ENCODE assay signal across 21 cellular contexts in genomic region chr3:88810455-88810854, GRCh38.
DNase-seq lines count a peak whose midpoint lies in the region; ATAC-seq, FAIRE-seq and TF ChIP-seq lines count a peak whose summit lies in the region.
"Had no signal": no experiment of that assay in that cellular context is flagged by ENCODE, and none has a peak within 500 bp of the region (broad histone marks: within the 10 kb centered on the region; RNA-seq: fewer than 3 reads in every experiment).

No MANE protein-coding gene starts in this region.

- H2AFZ ChIP-seq in astrocyte (ENCODE audit: low read depth, low read length) = peak overlapping the region; percentile 4

- no peaks in the 10 kb centered on the region for H3K36me3 Mint-ChIP-seq in astrocyte (ENCODE audit: low read depth, unreplicated experiment)

- H3K9ac ChIP-seq in astrocyte (ENCODE audit: low read length) = no peak overlapping the region
- H3K9ac ChIP-seq: SK-N-SH had no signal

- H3K27ac ChIP-seq in astrocyte (ENCODE audit: low read depth, low read length) = peak overlapping the region; percentile 30
- H3K27ac ChIP-seq: coronary artery, HL-60 had no signal

- no peaks in the 10 kb centered on the region for H3K36me3 ChIP-seq in astrocyte (ENCODE audit: insufficient read depth, low read length)

- no peaks in the 10 kb centered on the region for H3K9me3 Mint-ChIP-seq in astrocyte (ENCODE audit: unreplicated experiment)

- H3K4me2 ChIP-seq in astrocyte (ENCODE audit: low read length) = peak overlapping the region; percentile 31
- H3K4me2 ChIP-seq: SK-N-SH had no signal

- no peaks in the 10 kb centered on the region for H4K20me1 ChIP-seq in astrocyte (ENCODE audit: insufficient read depth, low read length)

- no peak for FAIRE-seq in astrocyte (lab: Jason Lieb, UNC)
- FAIRE-seq: GM19239, TTC549 had no signal

- H3K4me3 ChIP-seq in astrocyte (ENCODE audit: insufficient read depth, low read depth, low read length) = no peak overlapping the region
- H3K4me3 ChIP-seq in fibroblast of the aortic adventitia (ENCODE audit: low read depth, low read length) = no peak overlapping the region
- H3K4me3 ChIP-seq: coronary artery had no signal

- H3K79me2 ChIP-seq in astrocyte (ENCODE audit: insufficient read depth, low read length) = no peaks in the 10 kb centered on the region

- H3K4me1 Mint-ChIP-seq in astrocyte (ENCODE audit: low read depth, unreplicated experiment) = peaks cover 40% of the 10 kb centered on the region
- H3K4me1 Mint-ChIP-seq: B cell had no signal

- H3K4me1 ChIP-seq in astrocyte (ENCODE audit: insufficient read depth, low read length) = peaks cover 12% of the 10 kb centered on the region

- H3K27me3 Mint-ChIP-seq in astrocyte (ENCODE audit: low read depth, unreplicated experiment) = no peaks in the 10 kb centered on the region
- H3K27me3 Mint-ChIP-seq: B cell had no signal

- no peak overlapping the region for H3K4me3 Mint-ChIP-seq in astrocyte (ENCODE audit: unreplicated experiment)
- H3K4me3 Mint-ChIP-seq: B cell had no signal

- H3K9me3 ChIP-seq in astrocyte (ENCODE audit: insufficient read depth, low read depth, low read length) = no peaks in the 10 kb centered on the region
- H3K9me3 ChIP-seq: SK-N-SH had no signal

- H3K27me3 ChIP-seq in astrocyte (ENCODE audit: insufficient read depth, low read length) = no peaks in the 10 kb centered on the region

- H3K27ac Mint-ChIP-seq in astrocyte (ENCODE audit: unreplicated experiment) = peak overlapping the region; percentile 1
- H3K27ac Mint-ChIP-seq: B cell had no signal

- no peak for TF ChIP-seq CTCF in astrocyte (IDR thresholded peaks at IDR 0.05; ENCODE audit: insufficient read depth, low read depth, low read length)
- TF ChIP-seq CTCF in fibroblast of the aortic adventitia (IDR thresholded peaks at IDR 0.05; ENCODE audit: insufficient read depth, low read length) = no peak

- ATAC-seq in GM21529 (IDR thresholded peaks at IDR 0.05; ENCODE audit: unreplicated experiment) = no peak

- peak; percentile 40 for DNase-seq in HCEC 1CT
- DNase-seq in astrocyte (ENCODE audit: low read depth) = peak; percentile 58
- DNase-seq in fibroblast of the aortic adventitia (ENCODE audit: low read depth) = peak; percentile 10
- DNase-seq in renal cortical epithelial cell (ENCODE audit: low read depth) = peak; percentile 2
- no peak for DNase-seq in NCI-H2107 (lab: John Stamatoyannopoulos, UW)
- no peak for DNase-seq in T-helper 9 cell
- no peak for DNase-seq in NCI-H1092 treated with DMSO at 0.1 percent for 48 hours (lab: John Stamatoyannopoulos, UW)
- DNase-seq: activated CD4-positive, alpha-beta T cell treated with anti-CD3 and anti-CD28 coated beads, Interleukin-2, amount 50 U/mL, for 48 hours; DMS153; erythroblast; hypothalamus; NCI-H146; NCI-H510A treated with DMSO at 0.1 percent for 48 hours; posterior cingulate gyrus; SK-N-SH had no signal

Comparison
In these comparisons a context has a peak if more than half of its experiments do, and no peak if none do; other contexts are left out.
1. DNase-seq: peak in HCEC 1CT (single experiment), astrocyte (single experiment), fibroblast of the aortic adventitia (single experiment) and renal cortical epithelial cell (single experiment); none in NCI-H2107 (single experiment), T-helper 9 cell (single experiment) and NCI-H1092 treated with DMSO at 0.1 percent for 48 hours (single experiment).